Comparison of ENCODE assay signal across 1 cellular context in the genomic region with DNA sequence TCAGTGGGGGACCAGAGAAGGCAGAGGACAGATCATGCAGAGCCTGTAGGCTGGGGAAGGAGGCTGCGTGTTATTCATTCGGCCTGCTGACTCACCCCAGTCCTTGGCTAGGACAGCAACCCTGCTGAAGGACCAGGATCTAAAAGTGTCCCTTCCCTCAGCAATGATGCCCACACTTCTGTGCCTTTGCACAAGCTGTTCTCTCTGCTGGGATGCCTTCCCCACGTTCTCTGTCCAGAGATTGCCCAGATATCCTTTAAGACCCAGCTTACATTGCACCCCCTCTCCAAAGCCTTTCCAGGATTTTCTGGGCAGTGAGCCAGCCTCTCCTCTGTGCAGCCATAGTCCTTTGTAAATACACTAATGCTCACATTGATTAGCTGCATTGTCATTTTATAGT.
TF ChIP-seq lines count a peak whose summit lies in the region.

No MANE protein-coding gene starts in this region.

TF ChIP-seq in SK-N-SH treated with all-trans-retinoic acid at 6 μM for 48 hours, 23 proteins besides CTCF, POLR2A, EP300 and RAD21 (continued from another document):
- TF ChIP-seq TOX (CRISPR knock-in tag; IDR thresholded peaks at IDR 0.05; ENCODE audit: borderline replicate concordance) (no peak), ARNTL (CRISPR knock-in tag; IDR thresholded peaks at IDR 0.05; ENCODE audit: borderline replicate concordance, low read depth) (no peak)
- TF ChIP-seq, protein P1, sequence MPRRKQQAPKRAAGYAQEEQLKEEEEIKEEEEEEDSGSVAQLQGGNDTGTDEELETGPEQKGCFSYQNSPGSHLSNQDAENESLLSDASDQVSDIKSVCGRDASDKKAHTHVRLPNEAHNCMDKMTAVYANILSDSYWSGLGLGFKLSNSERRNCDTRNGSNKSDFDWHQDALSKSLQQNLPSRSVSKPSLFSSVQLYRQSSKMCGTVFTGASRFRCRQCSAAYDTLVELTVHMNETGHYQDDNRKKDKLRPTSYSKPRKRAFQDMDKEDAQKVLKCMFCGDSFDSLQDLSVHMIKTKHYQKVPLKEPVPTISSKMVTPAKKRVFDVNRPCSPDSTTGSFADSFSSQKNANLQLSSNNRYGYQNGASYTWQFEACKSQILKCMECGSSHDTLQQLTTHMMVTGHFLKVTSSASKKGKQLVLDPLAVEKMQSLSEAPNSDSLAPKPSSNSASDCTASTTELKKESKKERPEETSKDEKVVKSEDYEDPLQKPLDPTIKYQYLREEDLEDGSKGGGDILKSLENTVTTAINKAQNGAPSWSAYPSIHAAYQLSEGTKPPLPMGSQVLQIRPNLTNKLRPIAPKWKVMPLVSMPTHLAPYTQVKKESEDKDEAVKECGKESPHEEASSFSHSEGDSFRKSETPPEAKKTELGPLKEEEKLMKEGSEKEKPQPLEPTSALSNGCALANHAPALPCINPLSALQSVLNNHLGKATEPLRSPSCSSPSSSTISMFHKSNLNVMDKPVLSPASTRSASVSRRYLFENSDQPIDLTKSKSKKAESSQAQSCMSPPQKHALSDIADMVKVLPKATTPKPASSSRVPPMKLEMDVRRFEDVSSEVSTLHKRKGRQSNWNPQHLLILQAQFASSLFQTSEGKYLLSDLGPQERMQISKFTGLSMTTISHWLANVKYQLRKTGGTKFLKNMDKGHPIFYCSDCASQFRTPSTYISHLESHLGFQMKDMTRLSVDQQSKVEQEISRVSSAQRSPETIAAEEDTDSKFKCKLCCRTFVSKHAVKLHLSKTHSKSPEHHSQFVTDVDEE (CRISPR knock-in tag; IDR thresholded peaks at IDR 0.05): no peak
